ENCODE assay signal across 17 cellular contexts in genomic region chr1:207346562-207346912, GRCh38. TPM values are rescaled to one million over a fixed set of nuclear protein-coding genes. Genes with fewer than 3 reads are reported as not detected.
DNase-seq lines count a peak whose midpoint lies in the region; ATAC-seq and TF ChIP-seq lines count a peak whose summit lies in the region.
"Had no signal": no experiment of that assay in that cellular context is flagged by ENCODE, and none has a peak within 500 bp of the region (broad histone marks: within the 10 kb centered on the region; RNA-seq: fewer than 3 reads in every experiment).

No MANE protein-coding gene starts in this region.

- no peak for TF ChIP-seq CTCF in psoas muscle (IDR thresholded peaks at IDR 0.05)

- H3K9me3 ChIP-seq in psoas muscle, result peaks cover 6% of the 10 kb centered on the region
- H3K9me3 ChIP-seq: colonic mucosa had no signal

- DNase-seq in ELF-1 (ENCODE audit: low read depth, low spot score) (peak; percentile 81), iris pigment epithelial cell (ENCODE audit: low read depth) (peak; percentile 41), psoas muscle (peak; percentile 67 to 90), NCI-H1417 treated with DMSO at 0.1 percent for 48 hours (lab: John Stamatoyannopoulos, UW) (no peak), NCI-H524 treated with DMSO at 0.1 percent for 48 hours (lab: John Stamatoyannopoulos, UW) (no peak), cortex of kidney (lab: John Stamatoyannopoulos, UW) (no peak)
- no peak for DNase-seq in activated naive CD8-positive, alpha-beta T cell treated with anti-CD3 and anti-CD28 coated beads, Interleukin-2, amount 50 U/mL, for 24 hours
- DNase-seq: activated CD8-positive, alpha-beta memory T cell treated with anti-CD3 and anti-CD28 coated beads for 24 hours; C1 segment of cervical spinal cord; colonic mucosa; DMS79; mammary epithelial cell; MG63; NCI-H2029 treated with DMSO at 0.1 percent for 48 hours; NCI-H510A treated with DMSO at 0.1 percent for 48 hours; tibial artery had no signal

- intact Hi-C loops in psoas muscle (cut with DNase I), result no loop called here

- peaks cover 90% of the 10 kb centered on the region for H3K36me3 Mint-ChIP-seq in activated naive CD8-positive, alpha-beta T cell treated with anti-CD3 and anti-CD28 coated beads, Interleukin-2, amount 50 U/mL, for 24 hours (ENCODE audit: low read depth)

- WGBS in psoas muscle, 3 donors, result 24 to 29% (median 29%) methylated on average over 3 of the region's 3 CpGs

- no peak overlapping the region for H3K4me3 Mint-ChIP-seq in activated naive CD8-positive, alpha-beta T cell treated with anti-CD3 and anti-CD28 coated beads, Interleukin-2, amount 50 U/mL, for 24 hours

- peak overlapping the region; percentile 78 for H3K27ac ChIP-seq in psoas muscle
- H3K27ac ChIP-seq: colonic mucosa, tibial artery had no signal

- H3K4me1 ChIP-seq in psoas muscle, result peaks cover 31% of the 10 kb centered on the region
- H3K4me1 ChIP-seq: colonic mucosa had no signal

- peaks cover 12 to 45% of the 10 kb centered on the region in 2 donors for H3K36me3 ChIP-seq in psoas muscle (ENCODE audit: insufficient read depth in 1 of 2, low read depth in 1 of 2)
- H3K36me3 ChIP-seq: colonic mucosa had no signal

- H3K9me3 Mint-ChIP-seq in activated naive CD8-positive, alpha-beta T cell treated with anti-CD3 and anti-CD28 coated beads, Interleukin-2, amount 50 U/mL, for 24 hours, result peaks cover 8% of the 10 kb centered on the region

- H3K27me3 ChIP-seq in psoas muscle (ENCODE audit: insufficient read depth in 3 of 3, low read length in 2 of 3), result no peaks in the 10 kb centered on the region
- H3K27me3 ChIP-seq: colonic mucosa, MG63, tibial artery had no signal

- ATAC-seq in activated naive CD8-positive, alpha-beta T cell treated with anti-CD3 and anti-CD28 coated beads, Interleukin-2, amount 50 U/mL, for 24 hours, result peak; percentile 49
- ATAC-seq in psoas muscle, result peak; percentile 98 to 99 (median 98)
- no peak for ATAC-seq in GM21447 (IDR thresholded peaks at IDR 0.05; ENCODE audit: unreplicated experiment)

- H3K27me3 Mint-ChIP-seq in activated naive CD8-positive, alpha-beta T cell treated with anti-CD3 and anti-CD28 coated beads, Interleukin-2, amount 50 U/mL, for 24 hours, result no peaks in the 10 kb centered on the region

- H3K27ac Mint-ChIP-seq in activated naive CD8-positive, alpha-beta T cell treated with anti-CD3 and anti-CD28 coated beads, Interleukin-2, amount 50 U/mL, for 24 hours, result no peak overlapping the region

- H3K4me3 ChIP-seq in psoas muscle, result no peak overlapping the region
- H3K4me3 ChIP-seq: colonic mucosa, MG63, tibial artery had no signal

- H3K4me1 Mint-ChIP-seq in activated naive CD8-positive, alpha-beta T cell treated with anti-CD3 and anti-CD28 coated beads, Interleukin-2, amount 50 U/mL, for 24 hours, result peaks cover 80% of the 10 kb centered on the region

RNA-seq across cellular contexts. Expression of gene CD55, which starts 25.1 kb away (rescaled TPM):
- 100 to 1,000 TPM in 2 of 4 donors, 10 to 100 TPM in 2; 44.2 to 108 (median 81.9) TPM for total RNA-seq in psoas muscle
- polyA plus RNA-seq in psoas muscle, result 100 to 1,000 TPM in 2 of 3 donors, 10 to 100 TPM in 1; 85.6 to 318 (median 121) TPM

Comparison
In these comparisons a context has a peak if more than half of its experiments do, and no peak if none do; other contexts are left out.
1. DNase-seq: peak in ELF-1 (single experiment), iris pigment epithelial cell (single experiment) and psoas muscle (2 of 2); none in activated naive CD8-positive, alpha-beta T cell treated with anti-CD3 and anti-CD28 coated beads, Interleukin-2, amount 50 U/mL, for 24 hours (single experiment), NCI-H1417 treated with DMSO at 0.1 percent for 48 hours (single experiment), NCI-H524 treated with DMSO at 0.1 percent for 48 hours (single experiment) and cortex of kidney (single experiment).